8 cellular contexts compared by ENCODE assay signal in the genomic region with DNA sequence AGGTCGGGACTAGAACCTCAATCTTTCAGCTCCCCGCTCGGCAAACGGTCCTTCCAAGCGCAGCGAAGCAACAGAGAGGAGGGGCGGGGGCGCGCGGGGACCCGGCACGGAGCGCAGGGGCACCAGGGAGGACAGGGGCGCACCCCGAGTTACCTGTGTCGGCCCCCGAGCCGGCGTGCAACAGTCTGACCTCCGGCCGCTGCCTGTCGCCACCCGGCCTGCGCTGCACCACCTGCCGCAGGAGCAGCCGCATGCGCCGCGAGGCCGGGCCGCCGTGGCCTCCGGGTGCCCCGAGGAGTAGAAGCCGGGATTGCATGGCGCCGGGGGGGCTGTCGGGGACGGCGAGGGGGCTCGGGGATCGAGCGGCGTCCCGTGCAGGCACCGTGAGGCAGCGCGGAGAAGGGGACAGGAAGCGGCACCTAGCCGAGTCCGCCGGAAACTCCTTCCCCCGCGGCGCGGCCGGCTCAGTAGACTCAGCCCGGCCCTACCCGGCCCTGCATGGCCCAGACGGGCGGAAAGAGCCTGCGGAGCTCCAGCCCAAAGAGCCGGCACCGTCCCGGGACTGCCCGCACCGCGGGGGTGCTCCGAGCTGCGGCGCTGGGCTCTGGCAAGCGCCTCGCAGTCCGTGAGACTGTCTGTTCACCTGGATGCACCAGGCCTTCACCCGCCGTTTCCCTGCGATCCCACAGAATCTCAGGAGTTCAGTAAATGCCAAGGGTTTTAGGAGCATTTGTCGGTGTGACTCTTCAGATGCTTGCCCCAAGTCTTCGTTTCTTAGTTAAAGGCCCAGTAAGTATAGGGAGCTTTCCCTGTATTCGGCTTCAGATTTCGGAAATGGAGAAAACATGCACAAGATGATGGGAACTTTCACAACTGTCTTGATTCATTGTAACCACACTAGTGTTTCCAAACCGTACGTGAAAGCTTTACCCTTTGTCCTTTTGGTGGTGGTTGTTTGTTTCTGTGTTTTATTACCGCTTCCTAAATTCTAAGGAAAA. TPM values are rescaled to one million over a fixed set of nuclear protein-coding genes. Genes with fewer than 3 reads are reported as not detected.
DNase-seq lines count a peak whose midpoint lies in the region; ATAC-seq lines count a peak whose summit lies in the region.

A gene (minus strand): TSS at position 410 of the 998 bp plus-strand sequence. CDS start 94 bp downstream, at position 316.

- WGBS in esophagus, 2 donors: 3% methylated on average over 57 to 84 of the region's 84 CpGs

- H3K27ac ChIP-seq in esophagus (ENCODE audit: low read depth in 2 of 2, low read length in 1 of 2) (peak within 1 kb of the TSS; percentile 84 to 92), mucosa of rectum (ENCODE audit: low read depth in 2 of 2, low read length in 2 of 2) (peak within 1 kb of the TSS; percentile 72 to 83)

- H3K4me3 ChIP-seq in esophagus (ENCODE audit: low read depth in 1 of 2, low read length in 2 of 2): peak within 1 kb of the TSS; percentile 80 to 95
- peak within 1 kb of the TSS; percentile 81 to 87 for H3K4me3 ChIP-seq in mucosa of rectum (ENCODE audit: low read length in 2 of 2)

- H3K9me3 ChIP-seq in esophagus (ENCODE audit: control insufficient read depth in 2 of 2, insufficient read depth in 1 of 2, low read depth in 1 of 2, low read length in 1 of 2) (no peaks in the 10 kb centered on the region), mucosa of rectum (ENCODE audit: control insufficient read depth in 2 of 2, low read length in 2 of 2) (no peaks in the 10 kb centered on the region)

- ATAC-seq in GM19463 (IDR thresholded peaks at IDR 0.05; ENCODE audit: unreplicated experiment): peak; percentile 91

- DNase-seq in COLO829 (ENCODE audit: low spot score) (peak; percentile 62), HS-27A (ENCODE audit: low read depth) (peak; percentile 14), OCI-M2 (lab: John Stamatoyannopoulos, UW; ENCODE audit: unreplicated experiment) (peak; percentile 17), activated T-cell treated with anti-CD3 and anti-CD28 coated beads for 48 hours (ENCODE audit: low read depth) (peak; percentile 84)
- peak; percentile 90 for DNase-seq in stimulated activated CD8-positive, alpha-beta memory T cell treated with anti-CD3 and anti-CD28 coated beads, Interleukin-4, amount 100 ng/mL, for 48 hours

- peak within 1 kb of the TSS; percentile 86 to 92 for H3K9ac ChIP-seq in mucosa of rectum (ENCODE audit: low read depth in 1 of 2, low read length in 2 of 2)

- H3K36me3 ChIP-seq in esophagus (ENCODE audit: control insufficient read depth in 2 of 2, insufficient read depth in 2 of 2, low read length in 1 of 2) (no peaks in the 10 kb centered on the region), mucosa of rectum (ENCODE audit: control insufficient read depth in 2 of 2, insufficient read depth in 2 of 2, low read length in 2 of 2) (no peaks in the 10 kb centered on the region)

- no peaks in the 10 kb centered on the region for H3K27me3 ChIP-seq in esophagus (ENCODE audit: control insufficient read depth in 1 of 2, insufficient read depth in 2 of 2, low read length in 2 of 2)
- H3K27me3 ChIP-seq in mucosa of rectum (ENCODE audit: control insufficient read depth in 2 of 2, insufficient read depth in 2 of 2, low read length in 2 of 2): no peaks in the 10 kb centered on the region

- peaks cover 0 to 2% of the 10 kb centered on the region in 2 donors for H3K4me1 ChIP-seq in esophagus (ENCODE audit: control insufficient read depth in 2 of 2, insufficient read depth in 2 of 2, low read length in 1 of 2)
- peaks cover 8 to 10% of the 10 kb centered on the region in 2 donors for H3K4me1 ChIP-seq in mucosa of rectum (ENCODE audit: control insufficient read depth in 2 of 2, insufficient read depth in 2 of 2, low read length in 2 of 2)

RNA-seq across cellular contexts. Expression of the gene that starts here (rescaled TPM):
- 1 to 10 TPM; 3.5 to 3.6 TPM for polyA plus RNA-seq in esophagus

Comparison
In these comparisons a context has a peak if more than half of its experiments do, and no peak if none do; other contexts are left out.
1. Peak in every context shown above with its lines: DNase-seq, ATAC-seq, H3K4me3 ChIP-seq and H3K27ac ChIP-seq.
2. DNase-seq: peak in every context shown above with its lines; median percentile 90 in stimulated activated CD8-positive, alpha-beta memory T cell treated with anti-CD3 and anti-CD28 coated beads, Interleukin-4, amount 100 ng/mL, for 48 hours; 84 in activated T-cell treated with anti-CD3 and anti-CD28 coated beads for 48 hours; 62 in COLO829; 17 in OCI-M2; 14 in HS-27A.